15 cellular contexts compared by ENCODE assay signal in the genomic region with DNA sequence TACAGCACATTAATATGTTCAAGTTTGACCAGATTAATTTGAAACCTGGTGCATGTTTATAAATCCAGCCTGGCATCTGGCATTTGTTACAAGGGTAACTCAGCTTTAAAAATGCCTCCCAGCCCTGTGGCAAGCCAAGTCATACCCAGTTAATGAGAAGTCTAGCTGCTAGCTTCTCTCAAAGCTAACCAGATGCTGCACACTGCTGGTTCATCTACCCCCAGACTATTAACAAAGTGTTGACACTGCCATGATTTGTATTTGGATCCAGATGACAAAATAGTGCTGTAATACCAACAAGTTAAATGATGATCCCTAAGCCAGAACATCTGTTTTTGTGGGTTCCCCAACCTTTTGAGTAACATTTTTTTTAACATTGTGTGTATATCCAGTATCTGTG.
"Had no signal": no experiment of that assay in that cellular context is flagged by ENCODE, and none has a peak within 500 bp of the region (broad histone marks: within the 10 kb centered on the region; RNA-seq: fewer than 3 reads in every experiment).

No MANE protein-coding gene starts in this region.

- H3K27me3 Mint-ChIP-seq: activated CD4-positive, alpha-beta memory T cell treated with anti-CD3 and anti-CD28 coated beads, Interleukin-2, amount 10 ng/mL, durations not matched to agents 7 days and 5 days had no signal

- H3K9me3 Mint-ChIP-seq: activated CD4-positive, alpha-beta memory T cell treated with anti-CD3 and anti-CD28 coated beads, Interleukin-2, amount 10 ng/mL, durations not matched to agents 7 days and 5 days; activated naive CD8-positive, alpha-beta T cell treated with anti-CD3 and anti-CD28 coated beads for 36 hours; naive thymus-derived CD8-positive, alpha-beta T cell; stimulated activated naive CD8-positive, alpha-beta T cell treated with anti-CD3 and anti-CD28 coated beads, Interleukin-15, Interleukin-2, amounts not matched to agents 100 ng/mL and 50 ng/mL, for 24 hours had no signal

- H3K4me3 Mint-ChIP-seq: activated CD4-positive, alpha-beta memory T cell treated with anti-CD3 and anti-CD28 coated beads, Interleukin-2, amount 10 ng/mL, durations not matched to agents 7 days and 5 days; activated naive CD8-positive, alpha-beta T cell treated with anti-CD3 and anti-CD28 coated beads for 36 hours; naive thymus-derived CD8-positive, alpha-beta T cell; stimulated activated naive CD8-positive, alpha-beta T cell treated with anti-CD3 and anti-CD28 coated beads, Interleukin-15, Interleukin-2, amounts not matched to agents 100 ng/mL and 50 ng/mL, for 24 hours had no signal

- H3K27ac ChIP-seq: right lobe of liver, testis, VCaP had no signal

- ATAC-seq: left cardiac atrium; naive thymus-derived CD8-positive, alpha-beta T cell; right lobe of liver had no signal

- H3K4me1 ChIP-seq: right lobe of liver, testis had no signal

- H3K27me3 ChIP-seq: right lobe of liver, testis had no signal

- DNase-seq: activated CD4-positive, alpha-beta memory T cell treated with anti-CD3 and anti-CD28 coated beads, Interleukin-2, amount 10 ng/mL, durations not matched to agents 7 days and 5 days; activated gamma-delta T cell treated with Interleukin-2 at 50 U/mL for 16 hours; activated naive CD8-positive, alpha-beta T cell treated with anti-CD3 and anti-CD28 coated beads for 36 hours; activated T-cell treated with anti-CD3 and anti-CD28 coated beads, Interleukin-2, amount 50 U/mL, for 48 hours; aorta; left cardiac atrium; naive thymus-derived CD8-positive, alpha-beta T cell; posterior cingulate gyrus; right lobe of liver; stimulated activated CD4-positive, alpha-beta T cell treated with anti-CD3 and anti-CD28 coated beads, Interleukin-4, amount 100 ng/mL, for 1 hour; T1000; testis had no signal

- H3K4me1 Mint-ChIP-seq: activated CD4-positive, alpha-beta memory T cell treated with anti-CD3 and anti-CD28 coated beads, Interleukin-2, amount 10 ng/mL, durations not matched to agents 7 days and 5 days; activated naive CD8-positive, alpha-beta T cell treated with anti-CD3 and anti-CD28 coated beads for 36 hours; naive thymus-derived CD8-positive, alpha-beta T cell had no signal

- H3K4me3 ChIP-seq: lung, right lobe of liver, testis had no signal

- H3K36me3 ChIP-seq: right lobe of liver had no signal

- H3K36me3 Mint-ChIP-seq: activated naive CD8-positive, alpha-beta T cell treated with anti-CD3 and anti-CD28 coated beads for 36 hours; naive thymus-derived CD8-positive, alpha-beta T cell had no signal

- H3K9me3 ChIP-seq: right lobe of liver, testis had no signal

- H3K27ac Mint-ChIP-seq: activated CD4-positive, alpha-beta memory T cell treated with anti-CD3 and anti-CD28 coated beads, Interleukin-2, amount 10 ng/mL, durations not matched to agents 7 days and 5 days; activated naive CD8-positive, alpha-beta T cell treated with anti-CD3 and anti-CD28 coated beads for 36 hours; naive thymus-derived CD8-positive, alpha-beta T cell; stimulated activated naive CD8-positive, alpha-beta T cell treated with anti-CD3 and anti-CD28 coated beads, Interleukin-15, Interleukin-2, amounts not matched to agents 100 ng/mL and 50 ng/mL, for 24 hours had no signal
